ENCODE assay signal across 1 cellular context in the genomic region with DNA sequence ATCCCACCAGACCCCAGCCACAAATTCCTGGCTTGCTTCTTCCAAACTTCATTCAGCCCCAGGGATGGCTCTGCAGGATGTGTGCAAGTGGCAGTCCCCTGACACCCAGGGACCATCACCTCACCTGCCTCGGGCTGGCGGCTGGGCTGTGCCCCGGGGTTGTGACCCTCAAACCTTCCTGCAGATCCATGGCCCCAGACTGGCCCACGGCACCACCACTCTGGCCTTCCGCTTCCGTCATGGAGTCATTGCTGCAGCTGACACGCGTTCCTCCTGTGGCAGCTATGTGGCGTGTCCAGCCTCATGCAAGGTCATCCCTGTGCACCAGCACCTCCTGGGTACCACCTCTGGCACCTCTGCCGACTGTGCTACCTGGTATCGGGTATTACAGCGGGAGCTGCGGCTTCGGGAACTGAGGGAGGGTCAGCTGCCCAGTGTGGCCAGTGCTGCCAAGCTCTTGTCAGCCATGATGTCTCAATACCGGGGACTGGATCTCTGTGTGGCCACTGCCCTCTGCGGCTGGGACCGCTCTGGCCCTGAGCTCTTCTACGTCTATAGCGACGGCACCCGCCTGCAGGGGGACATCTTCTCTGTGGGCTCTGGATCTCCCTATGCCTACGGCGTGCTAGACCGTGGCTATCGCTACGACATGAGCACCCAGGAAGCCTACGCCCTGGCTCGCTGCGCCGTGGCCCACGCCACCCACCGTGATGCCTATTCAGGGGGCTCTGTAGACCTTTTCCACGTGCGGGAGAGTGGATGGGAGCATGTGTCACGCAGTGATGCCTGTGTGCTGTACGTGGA.
TF ChIP-seq lines count a peak whose summit lies in the region.

TSS of gene PSMB11 (plus strand) at position 51 of the 804 bp plus-strand sequence. CDS start at position 65, 14 bp downstream.

TF ChIP-seq in HepG2, 621 proteins besides CTCF, POLR2A, EP300 and RAD21 (continued from another document):
- TF ChIP-seq, protein P1, sequence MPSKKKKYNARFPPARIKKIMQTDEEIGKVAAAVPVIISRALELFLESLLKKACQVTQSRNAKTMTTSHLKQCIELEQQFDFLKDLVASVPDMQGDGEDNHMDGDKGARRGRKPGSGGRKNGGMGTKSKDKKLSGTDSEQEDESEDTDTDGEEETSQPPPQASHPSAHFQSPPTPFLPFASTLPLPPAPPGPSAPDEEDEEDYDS (CRISPR knock-in tag; IDR thresholded peaks at IDR 0.05), result no peak
- TF ChIP-seq ISX (CRISPR knock-in tag; conservative IDR thresholded peaks at IDR 0.05), result no peak
- 0 out of 2 replicates have a peak, but pooled peaks have one; percentile 38 for TF ChIP-seq ZZZ3 (CRISPR knock-in tag; IDR thresholded peaks at IDR 0.05; ENCODE audit: borderline replicate concordance)
- TF ChIP-seq KDM5B (CRISPR knock-in tag; IDR thresholded peaks at IDR 0.05; ENCODE audit: borderline replicate concordance), result peak; percentile 14; the same call in 1 of the 2 replicates
- TF ChIP-seq, protein P2, sequence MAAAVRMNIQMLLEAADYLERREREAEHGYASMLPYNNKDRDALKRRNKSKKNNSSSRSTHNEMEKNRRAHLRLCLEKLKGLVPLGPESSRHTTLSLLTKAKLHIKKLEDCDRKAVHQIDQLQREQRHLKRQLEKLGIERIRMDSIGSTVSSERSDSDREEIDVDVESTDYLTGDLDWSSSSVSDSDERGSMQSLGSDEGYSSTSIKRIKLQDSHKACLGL (CRISPR knock-in tag; IDR thresholded peaks at IDR 0.05), result 0 out of 2 replicates have a peak, but pooled peaks have one; percentile 32
- no peak for TF ChIP-seq ZBTB1 (CRISPR knock-in tag; IDR thresholded peaks at IDR 0.05; ENCODE audit: borderline replicate concordance)
- TF ChIP-seq ESRRA (CRISPR knock-in tag; IDR thresholded peaks at IDR 0.05; ENCODE audit: low read depth), result no peak
- TF ChIP-seq ZMYM4 (CRISPR knock-in tag; IDR thresholded peaks at IDR 0.05), result no peak
- peak; percentile 26; the same call in 1 of the 2 replicates for TF ChIP-seq ZNF333 (CRISPR knock-in tag; IDR thresholded peaks at IDR 0.05; ENCODE audit: borderline replicate concordance)
- TF ChIP-seq CREM (IDR thresholded peaks at IDR 0.05), result no peak
- TF ChIP-seq CREM (CRISPR knock-in tag; IDR thresholded peaks at IDR 0.05), result no peak
- TF ChIP-seq IRX3 (CRISPR knock-in tag; IDR thresholded peaks at IDR 0.05; ENCODE audit: borderline replicate concordance, low read depth), result no peak
- TF ChIP-seq GATAD2A (CRISPR knock-in tag; IDR thresholded peaks at IDR 0.05), result no peak
- TF ChIP-seq NFATC3 (CRISPR knock-in tag; IDR thresholded peaks at IDR 0.05), result no peak
- TF ChIP-seq HCFC1 (IDR thresholded peaks at IDR 0.05; ENCODE audit: low read depth, low read length), result no peak
- no peak for TF ChIP-seq ZNF546 (CRISPR knock-in tag; conservative IDR thresholded peaks at IDR 0.05)
- TF ChIP-seq GABPB1 (CRISPR knock-in tag; IDR thresholded peaks at IDR 0.05), result no peak
- TF ChIP-seq, protein P3, sequence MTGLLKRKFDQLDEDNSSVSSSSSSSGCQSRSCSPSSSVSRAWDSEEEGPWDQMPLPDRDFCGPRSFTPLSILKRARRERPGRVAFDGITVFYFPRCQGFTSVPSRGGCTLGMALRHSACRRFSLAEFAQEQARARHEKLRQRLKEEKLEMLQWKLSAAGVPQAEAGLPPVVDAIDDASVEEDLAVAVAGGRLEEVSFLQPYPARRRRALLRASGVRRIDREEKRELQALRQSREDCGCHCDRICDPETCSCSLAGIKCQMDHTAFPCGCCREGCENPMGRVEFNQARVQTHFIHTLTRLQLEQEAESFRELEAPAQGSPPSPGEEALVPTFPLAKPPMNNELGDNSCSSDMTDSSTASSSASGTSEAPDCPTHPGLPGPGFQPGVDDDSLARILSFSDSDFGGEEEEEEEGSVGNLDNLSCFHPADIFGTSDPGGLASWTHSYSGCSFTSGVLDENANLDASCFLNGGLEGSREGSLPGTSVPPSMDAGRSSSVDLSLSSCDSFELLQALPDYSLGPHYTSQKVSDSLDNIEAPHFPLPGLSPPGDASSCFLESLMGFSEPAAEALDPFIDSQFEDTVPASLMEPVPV (CRISPR knock-in tag; IDR thresholded peaks at IDR 0.05), result peak; percentile 40; the same call in 1 of the 2 replicates
- 0 out of 2 replicates have a peak, but pooled peaks have one; percentile 9 for TF ChIP-seq ETV5 (CRISPR knock-in tag; IDR thresholded peaks at IDR 0.05; ENCODE audit: borderline replicate concordance)
- TF ChIP-seq SRY (CRISPR knock-in tag; IDR thresholded peaks at IDR 0.05), result 0 out of 2 replicates have a peak, but pooled peaks have one; percentile 29
- TF ChIP-seq HNRNPH1 (optimal IDR thresholded peaks at IDR 0.05; ENCODE audit: low read depth, low read length), result no peak
- no peak for TF ChIP-seq GATAD1 (CRISPR knock-in tag; IDR thresholded peaks at IDR 0.05)
- 0 out of 2 replicates have a peak, but pooled peaks have one; percentile 23 for TF ChIP-seq HOXA3 (CRISPR knock-in tag; IDR thresholded peaks at IDR 0.05)
TF ChIP-seq in HepG2: peak in this region for 22.
